Comparison of ENCODE assay signal across 19 cellular contexts in genomic region chr11:66626926-66627325, GRCh38.
"Had no signal": no experiment of that assay in that cellular context is flagged by ENCODE, and none has a peak within 500 bp of the region (broad histone marks: within the 10 kb centered on the region; RNA-seq: fewer than 3 reads in every experiment).

No MANE protein-coding gene starts in this region.

- H3K36me3 ChIP-seq: ovary, uterus had no signal

- H3K4me3 Mint-ChIP-seq: activated CD4-positive, alpha-beta T cell treated with anti-CD3 and anti-CD28 coated beads, Interleukin-2, amount 10 ng/mL, durations not matched to agents 24 days and 14 days; activated CD8-positive, alpha-beta T cell treated with anti-CD3 and anti-CD28 coated beads, Interleukin-2, amount 10 ng/mL, durations not matched to agents 7 days and 5 days; activated naive CD8-positive, alpha-beta T cell; endodermal cell had no signal

- H3K27me3 Mint-ChIP-seq: activated CD4-positive, alpha-beta T cell treated with anti-CD3 and anti-CD28 coated beads, Interleukin-2, amount 10 ng/mL, durations not matched to agents 24 days and 14 days; activated naive CD8-positive, alpha-beta T cell; naive thymus-derived CD8-positive, alpha-beta T cell had no signal

- ATAC-seq: activated CD8-positive, alpha-beta T cell treated with anti-CD3 and anti-CD28 coated beads, Interleukin-2, amount 10 ng/mL, durations not matched to agents 7 days and 5 days; left lung; naive thymus-derived CD8-positive, alpha-beta T cell; sciatic nerve; SK-N-SH treated with all-trans-retinoic acid at 6 μM for 48 hours had no signal

- H3K4me3 ChIP-seq: cardiac muscle cell, dorsolateral prefrontal cortex, heart left ventricle, left lung, ovary, spleen, tibial artery, uterus had no signal

- H3K9me3 ChIP-seq: heart left ventricle, left lung, ovary, spleen, tibial artery, uterus had no signal

- H3K27me3 ChIP-seq: cardiac muscle cell, dorsolateral prefrontal cortex, heart left ventricle, left lung, ovary, spleen, tibial artery, uterus had no signal

- H3K27ac ChIP-seq: cardiac muscle cell, left lung, ovary, spleen, tibial artery, uterus had no signal

- H3K27ac Mint-ChIP-seq: activated CD4-positive, alpha-beta T cell treated with anti-CD3 and anti-CD28 coated beads, Interleukin-2, amount 10 ng/mL, durations not matched to agents 24 days and 14 days; activated CD8-positive, alpha-beta T cell treated with anti-CD3 and anti-CD28 coated beads, Interleukin-2, amount 10 ng/mL, durations not matched to agents 7 days and 5 days; endodermal cell had no signal

- H3K9me3 Mint-ChIP-seq: activated CD4-positive, alpha-beta T cell treated with anti-CD3 and anti-CD28 coated beads, Interleukin-2, amount 10 ng/mL, durations not matched to agents 24 days and 14 days; endodermal cell; naive thymus-derived CD8-positive, alpha-beta T cell had no signal

- DNase-seq: activated CD4-positive, alpha-beta T cell treated with anti-CD3 and anti-CD28 coated beads, Interleukin-2, amount 10 ng/mL, durations not matched to agents 24 days and 14 days; activated CD8-positive, alpha-beta T cell treated with anti-CD3 and anti-CD28 coated beads, Interleukin-2, amount 10 ng/mL, durations not matched to agents 7 days and 5 days; activated gamma-delta T cell; dorsolateral prefrontal cortex; endodermal cell; erythroblast; heart left ventricle; left lung; mesenchymal stem cell; ovary; spleen; stimulated activated naive CD4-positive, alpha-beta T cell treated with Interleukin-2 at 50 U/mL for 16 hours; tibial artery; uterus had no signal
